In the genomic region with DNA sequence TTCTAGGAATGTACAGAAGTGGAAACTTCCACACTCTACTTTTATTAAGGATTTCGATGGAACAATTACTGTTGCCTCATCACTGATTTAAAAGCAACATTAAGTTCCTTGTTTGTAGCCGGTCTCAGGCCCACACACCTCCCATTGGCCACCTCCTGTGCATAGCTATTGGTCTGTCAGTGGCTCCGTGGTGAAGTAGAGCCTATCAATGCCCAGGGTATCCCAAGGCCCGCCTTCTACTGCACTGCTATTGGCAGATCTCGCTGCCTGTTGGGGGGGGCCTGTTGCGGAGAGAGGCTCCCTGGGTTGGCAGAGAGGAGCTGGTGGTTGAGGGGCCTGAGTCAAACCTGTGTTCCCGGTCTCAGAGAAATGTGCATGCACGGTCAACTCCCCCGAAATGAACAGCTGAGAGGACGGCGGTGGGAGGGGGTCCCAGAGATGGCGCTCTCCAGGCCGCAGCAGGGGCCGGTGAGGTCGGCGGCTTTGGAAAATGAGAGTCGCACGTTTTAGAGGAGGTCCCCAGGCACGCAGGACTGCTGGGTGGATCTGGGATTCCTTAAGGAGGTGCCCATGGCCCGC, we compare ENCODE assay signal across 7 cellular contexts. TPM values are rescaled to one million over a fixed set of nuclear protein-coding genes. Genes with fewer than 3 reads are reported as not detected.
A peak's percentile ranks its signal among the peaks of the same experiment; 100 is the strongest.
DNase-seq lines count a peak whose midpoint lies in the region; ATAC-seq and TF ChIP-seq lines count a peak whose summit lies in the region.

No MANE protein-coding gene starts in this region.

- DNase-seq in NCI-H2107 treated with DMSO at 0.1 percent for 48 hours (lab: John Stamatoyannopoulos, UW; ENCODE audit: unreplicated experiment) (peak; percentile 95), chondrocyte (ENCODE audit: low spot score) (peak; percentile 91), kidney epithelial cell (ENCODE audit: low read depth) (peak; percentile 74)
- peak; percentile 71 for DNase-seq in activated CD4-positive, CD25-positive, alpha-beta regulatory T cell treated with anti-CD3 and anti-CD28 coated beads, Interleukin-2, amount 50 U/mL, for 72 hours
- DNase-seq in stimulated activated CD4-positive, alpha-beta T cell treated with anti-CD3 and anti-CD28 coated beads, Interleukin-15, amount 100 ng/mL, for 24 hours, result peak; percentile 88

- H3K4me1 Mint-ChIP-seq in chondrocyte (ENCODE audit: low read depth), result peaks cover 23% of the 10 kb centered on the region

- peak overlapping the region; percentile 99 for H3K27ac Mint-ChIP-seq in chondrocyte (ENCODE audit: unreplicated experiment)

- TF ChIP-seq CTCF in chondrocyte (IDR thresholded peaks at IDR 0.05) (no peak), kidney epithelial cell (IDR thresholded peaks at IDR 0.05; ENCODE audit: insufficient read depth, low read length, poor library complexity, severe bottlenecking) (no peak)

- peak overlapping the region; percentile 85 for H3K4me3 Mint-ChIP-seq in chondrocyte (ENCODE audit: unreplicated experiment)

- H3K36me3 ChIP-seq in kidney epithelial cell (ENCODE audit: control insufficient read depth, insufficient read depth, low read length), result no peaks in the 10 kb centered on the region

- H3K9me3 Mint-ChIP-seq in chondrocyte (ENCODE audit: low read depth), result no peaks in the 10 kb centered on the region

- H3K27me3 ChIP-seq in kidney epithelial cell (ENCODE audit: control insufficient read depth, insufficient read depth, low read length), result no peaks in the 10 kb centered on the region

- no peaks in the 10 kb centered on the region for H3K36me3 Mint-ChIP-seq in chondrocyte (ENCODE audit: low read depth)

- no peaks in the 10 kb centered on the region for H3K27me3 Mint-ChIP-seq in chondrocyte (ENCODE audit: low read depth)

- ATAC-seq in GM18502 (IDR thresholded peaks at IDR 0.05; ENCODE audit: poor library complexity, unreplicated experiment) (peak; percentile 92), HG02885 (IDR thresholded peaks at IDR 0.05; ENCODE audit: poor library complexity, unreplicated experiment) (peak; percentile 88)

- peak overlapping the region; percentile 40 for H3K4me3 ChIP-seq in kidney epithelial cell (ENCODE audit: low read depth, low read length)

RNA-seq across cellular contexts. Expression of gene ARAF, which starts 4.9 kb away (rescaled TPM):
- total RNA-seq in chondrocyte, result 53.6 to 67.8 TPM (median 61.9 TPM) in 3 replicates
- total RNA-seq in kidney epithelial cell, result 30.2 and 41.2 TPM in 2 replicates

RNA-seq across cellular contexts. Expression of gene TIMP1, which starts 26.1 kb away (rescaled TPM):
- total RNA-seq in chondrocyte (599 to 671 TPM (median 633 TPM) in 3 replicates), kidney epithelial cell (118 and 148 TPM in 2 replicates)

Comparison
In these comparisons a context has a peak if more than half of its experiments do, and no peak if none do; other contexts are left out.
1. Peak in every context shown above with its lines: DNase-seq, ATAC-seq and H3K4me3 ChIP-seq.